Comparison of ENCODE assay signal across 1 cellular context in genomic region chr20:19074828-19075516, GRCh38.
A peak's percentile ranks its signal among the peaks of the same experiment; 100 is the strongest.
TF ChIP-seq lines count a peak whose summit lies in the region.

No MANE protein-coding gene starts in this region.

TF ChIP-seq in GM12878, 131 proteins besides CTCF, POLR2A, EP300 and RAD21 (continued from another document and continues in another):
- TF ChIP-seq BCLAF1 (IDR thresholded peaks at IDR 0.05) (no peak), BMI1 (IDR thresholded peaks at IDR 0.05; ENCODE audit: borderline replicate concordance) (0 out of 2 replicates have a peak, but pooled peaks have one; percentile 21), KLF5 (IDR thresholded peaks at IDR 0.05; ENCODE audit: partially characterized antibody) (no peak), TARDBP (IDR thresholded peaks at IDR 0.05; ENCODE audit: borderline replicate concordance) (no peak), GABPA (IDR thresholded peaks at IDR 0.05; ENCODE audit: low read depth) (no peak), RUNX3 (IDR thresholded peaks at IDR 0.05; ENCODE audit: low read length) (peak; percentile 92), ZBTB4 (CRISPR knock-in tag; IDR thresholded peaks at IDR 0.05) (no peak), SPI1 (IDR thresholded peaks at IDR 0.05; ENCODE audit: borderline replicate concordance, insufficient read depth, low read depth, low read length) (peak; percentile 69), MXI1 (IDR thresholded peaks at IDR 0.05; ENCODE audit: low read depth, low read length) (no peak), SMARCA5 (IDR thresholded peaks at IDR 0.05) (peak; percentile 78; the same call in 1 of the 2 replicates), EZH2 (IDR thresholded peaks at IDR 0.05; ENCODE audit: borderline replicate concordance, control insufficient read depth, low read depth, low read length) (no peak), KDM1A (IDR thresholded peaks at IDR 0.05; ENCODE audit: borderline replicate concordance) (no peak), SIN3A (IDR thresholded peaks at IDR 0.05; ENCODE audit: low read depth, low read length) (no peak), NFYA (IDR thresholded peaks at IDR 0.05; ENCODE audit: borderline replicate concordance, low read depth, low read length) (no peak), MTA3 (IDR thresholded peaks at IDR 0.05; ENCODE audit: borderline replicate concordance, low read length) (no peak), CREM (IDR thresholded peaks at IDR 0.05; ENCODE audit: low read depth) (peak; percentile 75), ELK1 (IDR thresholded peaks at IDR 0.05; ENCODE audit: low read depth, low read length) (no peak), BHLHE40 (IDR thresholded peaks at IDR 0.05; ENCODE audit: borderline replicate concordance in 1 of 2, low read depth in 2 of 2, low read length in 1 of 2) (peak; percentile 95 to 96), ZNF687 (IDR thresholded peaks at IDR 0.05) (0 out of 2 replicates have a peak, but pooled peaks have one; percentile 22), MAX (IDR thresholded peaks at IDR 0.05; ENCODE audit: low read depth, low read length) (no peak; the same call in 1 of the 2 replicates), ZNF24 (IDR thresholded peaks at IDR 0.05) (0 out of 2 replicates have a peak, but pooled peaks have one; percentile 35), WRNIP1 (IDR thresholded peaks at IDR 0.05; ENCODE audit: borderline replicate concordance, low read depth, low read length) (no peak), NR2C1 (IDR thresholded peaks at IDR 0.05) (no peak), SRF (IDR thresholded peaks at IDR 0.05; ENCODE audit: low read depth in 2 of 2, low read length in 2 of 2) (no peak), USF1 (IDR thresholded peaks at IDR 0.05; ENCODE audit: borderline replicate concordance, extremely low read length, insufficient read depth, low read depth, low read length) (peak; percentile 52), DPF2 (IDR thresholded peaks at IDR 0.05) (peak; percentile 78), TCF7 (IDR thresholded peaks at IDR 0.05; ENCODE audit: borderline replicate concordance) (0 out of 2 replicates have a peak, but pooled peaks have one; percentile 19), ZNF207 (IDR thresholded peaks at IDR 0.05; ENCODE audit: borderline replicate concordance) (no peak), CHD4 (IDR thresholded peaks at IDR 0.05) (no peak), MTA2 (IDR thresholded peaks at IDR 0.05; ENCODE audit: low read depth) (peak; percentile 89), RFX5 (IDR thresholded peaks at IDR 0.05; ENCODE audit: low read depth, low read length) (no peak), TCF3 (IDR thresholded peaks at IDR 0.05; ENCODE audit: borderline replicate concordance, insufficient read depth, low read depth, low read length) (0 out of 2 replicates have a peak, but pooled peaks have one; percentile 18), TBL1XR1 (IDR thresholded peaks at IDR 0.05; ENCODE audit: low read depth, low read length) (0 out of 2 replicates have a peak, but pooled peaks have one; percentile 48), RB1 (IDR thresholded peaks at IDR 0.05; ENCODE audit: borderline replicate concordance) (no peak), MEF2B (IDR thresholded peaks at IDR 0.05; ENCODE audit: partially characterized antibody, poor library complexity, severe bottlenecking) (peak; percentile 81), ZBTB11 (CRISPR knock-in tag; IDR thresholded peaks at IDR 0.05) (no peak), FOS (IDR thresholded peaks at IDR 0.05; ENCODE audit: borderline replicate concordance, extremely low read depth, insufficient read length) (no peak), CUX1 (IDR thresholded peaks at IDR 0.05; ENCODE audit: insufficient replicate concordance, low read depth, low read length) (no peak)
